Comparison of ENCODE assay signal across 3 cellular contexts in genomic region chr6:71040841-71041240, GRCh38.
"Had no signal": no experiment of that assay in that cellular context is flagged by ENCODE, and none has a peak within 500 bp of the region (broad histone marks: within the 10 kb centered on the region; RNA-seq: fewer than 3 reads in every experiment).

No MANE protein-coding gene starts in this region.

- DNase-seq: GDM1, GF-D8 had no signal

- H3K4me3 ChIP-seq: GM12878 had no signal

- ATAC-seq: GM12878 had no signal
